Comparison of ENCODE assay signal across 18 cellular contexts in genomic region chr7:44080118-44080517, GRCh38. TPM values are rescaled to one million over a fixed set of nuclear protein-coding genes. Genes with fewer than 3 reads are reported as not detected.
DNase-seq lines count a peak whose midpoint lies in the region; ATAC-seq and TF ChIP-seq lines count a peak whose summit lies in the region.
"Had no signal": no experiment of that assay in that cellular context is flagged by ENCODE, and none has a peak within 500 bp of the region (broad histone marks: within the 10 kb centered on the region; RNA-seq: fewer than 3 reads in every experiment).

No MANE protein-coding gene starts in this region.

- H3K4me3 Mint-ChIP-seq in activated naive CD8-positive, alpha-beta T cell: no peak overlapping the region
- no peak overlapping the region for H3K4me3 Mint-ChIP-seq in activated naive CD8-positive, alpha-beta T cell treated with anti-CD3 and anti-CD28 coated beads, Interleukin-2, amount 50 U/mL, for 24 hours

- no peak overlapping the region for H3K27ac ChIP-seq in RWPE2 (ENCODE audit: poor library complexity, severe bottlenecking)
- no peak overlapping the region for H3K27ac ChIP-seq in lower lobe of right lung
- peak overlapping the region; percentile 93 to 98 for H3K27ac ChIP-seq in tibial artery
- H3K27ac ChIP-seq: C4-2B had no signal

- peaks cover 26% of the 10 kb centered on the region for H3K4me1 Mint-ChIP-seq in activated naive CD8-positive, alpha-beta T cell (ENCODE audit: low read depth)
- peaks cover 64% of the 10 kb centered on the region for H3K4me1 Mint-ChIP-seq in activated naive CD8-positive, alpha-beta T cell treated with anti-CD3 and anti-CD28 coated beads, Interleukin-2, amount 50 U/mL, for 24 hours

- H3K27me3 Mint-ChIP-seq in activated naive CD8-positive, alpha-beta T cell: no peaks in the 10 kb centered on the region
- peaks cover 1% of the 10 kb centered on the region for H3K27me3 Mint-ChIP-seq in activated naive CD8-positive, alpha-beta T cell treated with anti-CD3 and anti-CD28 coated beads, Interleukin-2, amount 50 U/mL, for 24 hours
- H3K27me3 Mint-ChIP-seq: activated CD4-positive, alpha-beta T cell treated with anti-CD3 and anti-CD28 coated beads, Interleukin-2, amount 10 ng/mL, durations not matched to agents 7 days and 5 days had no signal

- intact Hi-C loops in lower lobe of right lung (cut with DNase I): no loop called here
- intact Hi-C loops in tibial artery (cut with DNase I; ENCODE audit: low total_unique reads): no loop called here

- H3K9me3 Mint-ChIP-seq in activated naive CD8-positive, alpha-beta T cell (ENCODE audit: low read depth): no peaks in the 10 kb centered on the region
- H3K9me3 Mint-ChIP-seq in activated naive CD8-positive, alpha-beta T cell treated with anti-CD3 and anti-CD28 coated beads, Interleukin-2, amount 50 U/mL, for 24 hours: no peaks in the 10 kb centered on the region
- H3K9me3 Mint-ChIP-seq: activated CD4-positive, alpha-beta T cell treated with anti-CD3 and anti-CD28 coated beads, Interleukin-2, amount 10 ng/mL, durations not matched to agents 7 days and 5 days had no signal

- H3K4me1 ChIP-seq in RWPE2 (ENCODE audit: insufficient read depth, poor library complexity, severe bottlenecking) (no peaks in the 10 kb centered on the region), lower lobe of right lung (peaks cover 22% of the 10 kb centered on the region), tibial artery (peaks cover 0 to 48% (median 46%) of the 10 kb centered on the region in 4 donors)

- peaks cover 7% of the 10 kb centered on the region for H3K36me3 Mint-ChIP-seq in activated naive CD8-positive, alpha-beta T cell
- peaks cover 28% of the 10 kb centered on the region for H3K36me3 Mint-ChIP-seq in activated naive CD8-positive, alpha-beta T cell treated with anti-CD3 and anti-CD28 coated beads, Interleukin-2, amount 50 U/mL, for 24 hours (ENCODE audit: low read depth)

- TF ChIP-seq CTCF in RWPE2 (IDR thresholded peaks at IDR 0.05; ENCODE audit: poor library complexity, severe bottlenecking) (no peak), lower lobe of right lung (IDR thresholded peaks at IDR 0.05) (no peak), tibial artery (IDR thresholded peaks at IDR 0.05) (no peak)

- H3K27me3 ChIP-seq in RWPE2 (ENCODE audit: insufficient read depth, poor library complexity, severe bottlenecking) (no peaks in the 10 kb centered on the region), lower lobe of right lung (ENCODE audit: low read depth) (no peaks in the 10 kb centered on the region), tibial artery (no peaks in the 10 kb centered on the region)

- H3K9me3 ChIP-seq in RWPE2 (ENCODE audit: severe bottlenecking) (no peaks in the 10 kb centered on the region), lower lobe of right lung (no peaks in the 10 kb centered on the region), tibial artery (no peaks in the 10 kb centered on the region)

- DNase-seq in activated naive CD8-positive, alpha-beta T cell treated with anti-CD3 and anti-CD28 coated beads, Interleukin-2, amount 50 U/mL, for 24 hours: no peak
- peak; percentile 54 for DNase-seq in RWPE2 (ENCODE audit: low spot score)
- peak; percentile 44 for DNase-seq in lower lobe of right lung
- DNase-seq in tibial artery: no peak
- no peak for DNase-seq in HPDE6-E6E7 (ENCODE audit: extremely low spot score)
- DNase-seq: activated CD4-positive, alpha-beta T cell treated with anti-CD3 and anti-CD28 coated beads, Interleukin-2, amount 10 ng/mL, durations not matched to agents 7 days and 5 days; activated CD8-positive, alpha-beta memory T cell treated with anti-CD3 and anti-CD28 coated beads, Interleukin-2, amount 50 U/mL, for 48 hours; activated naive CD4-positive, alpha-beta T cell treated with Interleukin-2 at 50 U/mL for 16 hours; NCI-H1930; RPMI8226; SW 1271 had no signal

- no peak for ATAC-seq in activated naive CD8-positive, alpha-beta T cell treated with anti-CD3 and anti-CD28 coated beads, Interleukin-2, amount 50 U/mL, for 24 hours
- ATAC-seq in RWPE2 (ENCODE audit: low read depth) (no peak), lower lobe of right lung (no peak), GM18909 (IDR thresholded peaks at IDR 0.05; ENCODE audit: poor library complexity, unreplicated experiment) (no peak), GM18498 (IDR thresholded peaks at IDR 0.05; ENCODE audit: unreplicated experiment) (no peak)
- ATAC-seq: HCT116 had no signal

- H3K36me3 ChIP-seq in RWPE2 (ENCODE audit: low read depth): peaks cover 40% of the 10 kb centered on the region
- peaks cover 55% of the 10 kb centered on the region for H3K36me3 ChIP-seq in lower lobe of right lung
- peaks cover 26 to 58% (median 55%) of the 10 kb centered on the region in 3 donors for H3K36me3 ChIP-seq in tibial artery

- peak overlapping the region; percentile 34 for H3K27ac Mint-ChIP-seq in activated naive CD8-positive, alpha-beta T cell
- H3K27ac Mint-ChIP-seq in activated naive CD8-positive, alpha-beta T cell treated with anti-CD3 and anti-CD28 coated beads, Interleukin-2, amount 50 U/mL, for 24 hours: no peak overlapping the region

- no peak overlapping the region for H3K4me3 ChIP-seq in RWPE2 (ENCODE audit: severe bottlenecking)
- no peak overlapping the region for H3K4me3 ChIP-seq in lower lobe of right lung
- no peak overlapping the region for H3K4me3 ChIP-seq in tibial artery
- H3K4me3 ChIP-seq: lung had no signal

RNA-seq across cellular contexts. Expression of gene POLM, which starts 2.2 kb away (rescaled TPM):
- 24.2 TPM for total RNA-seq in lower lobe of right lung

RNA-seq across cellular contexts. Expression of gene PGAM2, which starts 14.8 kb away (rescaled TPM):
- total RNA-seq in lower lobe of right lung: 0.44 TPM
- total RNA-seq: A673 had no signal

RNA-seq across cellular contexts. Expression of gene AEBP1, which starts 24.0 kb away (rescaled TPM):
- 82.5 TPM for total RNA-seq in lower lobe of right lung

RNA-seq across cellular contexts. Expression of gene DBNL, which starts 35.6 kb away (rescaled TPM):
- 109 TPM for total RNA-seq in lower lobe of right lung

RNA-seq across cellular contexts. Expression of gene POLD2, which starts 43.2 kb away (rescaled TPM):
- total RNA-seq in lower lobe of right lung: 48.3 TPM

Comparison
In these comparisons a context has a peak if more than half of its experiments do, and no peak if none do; other contexts are left out.
1. DNase-seq: peak in RWPE2 (single experiment) and lower lobe of right lung (single experiment); none in activated naive CD8-positive, alpha-beta T cell treated with anti-CD3 and anti-CD28 coated beads, Interleukin-2, amount 50 U/mL, for 24 hours (single experiment), tibial artery (0 of 2) and HPDE6-E6E7 (single experiment).
2. H3K27ac ChIP-seq: peak in tibial artery (2 of 2); none in RWPE2 (single experiment) and lower lobe of right lung (single experiment).